In the genomic region with DNA sequence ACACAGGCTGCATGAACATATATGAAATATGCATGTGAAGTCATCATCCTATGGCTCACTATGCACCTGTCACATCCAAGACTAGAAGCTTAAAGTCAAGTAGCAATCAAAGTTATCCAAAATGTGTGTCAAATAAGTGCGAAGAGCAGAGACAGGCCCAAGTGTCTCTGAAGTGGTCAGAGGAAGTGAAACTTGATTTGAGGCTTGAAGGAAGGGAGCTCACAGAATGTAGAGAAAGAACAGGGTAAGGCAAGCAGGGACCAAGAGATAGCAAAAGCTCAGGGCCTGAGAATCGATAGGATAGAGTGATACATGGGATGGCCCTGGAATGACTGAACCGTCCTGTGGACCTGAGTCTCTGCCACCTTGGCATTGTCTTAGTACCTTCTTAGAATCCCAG, we compare ENCODE assay signal across 22 cellular contexts.
"Had no signal": no experiment of that assay in that cellular context is flagged by ENCODE, and none has a peak within 500 bp of the region (broad histone marks: within the 10 kb centered on the region; RNA-seq: fewer than 3 reads in every experiment).

No MANE protein-coding gene starts in this region.

- H3K9me3 Mint-ChIP-seq: activated CD4-positive, alpha-beta T cell treated with anti-CD3 and anti-CD28 coated beads, Interleukin-2, amount 10 ng/mL, durations not matched to agents 7 days and 5 days; activated T-cell treated with anti-CD3 and anti-CD28 coated beads, Interleukin-2, amount 50 U/mL, for 4 hours had no signal

- H3K9me3 ChIP-seq: breast epithelium, lower lobe of right lung, ovary, psoas muscle, upper lobe of left lung had no signal

- FAIRE-seq: astrocyte, endometrium, frontal cortex, keratinocyte had no signal

- H3K27ac ChIP-seq: breast epithelium, lower lobe of right lung, ovary, psoas muscle, upper lobe of left lung had no signal

- H3K4me3 ChIP-seq: breast epithelium, lower lobe of right lung, ovary, psoas muscle, upper lobe of left lung had no signal

- H3K4me3 Mint-ChIP-seq: activated CD4-positive, alpha-beta T cell treated with anti-CD3 and anti-CD28 coated beads, Interleukin-2, amount 10 ng/mL, durations not matched to agents 7 days and 5 days; activated naive CD4-positive, alpha-beta T cell treated with anti-CD3 and anti-CD28 coated beads, Interleukin-2, amount 50 U/mL, for 24 hours; activated T-cell treated with anti-CD3 and anti-CD28 coated beads, Interleukin-2, amount 50 U/mL, for 4 hours; natural killer cell; stimulated activated naive CD8-positive, alpha-beta T cell treated with anti-CD3 and anti-CD28 coated beads, Interleukin-15, amount 100 ng/mL, for 72 hours had no signal

- H3K36me3 ChIP-seq: breast epithelium, lower lobe of right lung, ovary, upper lobe of left lung had no signal

- H3K4me1 ChIP-seq: breast epithelium, lower lobe of right lung, psoas muscle, upper lobe of left lung had no signal

- ATAC-seq: activated CD4-positive, CD25-positive, alpha-beta regulatory T cell treated with anti-CD3 and anti-CD28 coated beads, Interleukin-2, amount 50 U/mL, for 24 hours; activated T-cell treated with anti-CD3 and anti-CD28 coated beads, Interleukin-2, amount 50 U/mL, for 4 hours; lower lobe of right lung; natural killer cell; psoas muscle; right cardiac atrium; stimulated activated naive CD8-positive, alpha-beta T cell treated with anti-CD3 and anti-CD28 coated beads, Interleukin-15, amount 100 ng/mL, for 72 hours had no signal

- H3K27me3 ChIP-seq: breast epithelium, ovary, upper lobe of left lung had no signal

- H3K36me3 Mint-ChIP-seq: activated naive CD4-positive, alpha-beta T cell treated with anti-CD3 and anti-CD28 coated beads, Interleukin-2, amount 50 U/mL, for 24 hours; natural killer cell had no signal

- H3K27ac Mint-ChIP-seq: activated CD4-positive, alpha-beta T cell treated with anti-CD3 and anti-CD28 coated beads, Interleukin-2, amount 10 ng/mL, durations not matched to agents 7 days and 5 days; activated naive CD4-positive, alpha-beta T cell treated with anti-CD3 and anti-CD28 coated beads, Interleukin-2, amount 50 U/mL, for 24 hours; natural killer cell; stimulated activated naive CD8-positive, alpha-beta T cell treated with anti-CD3 and anti-CD28 coated beads, Interleukin-15, amount 100 ng/mL, for 72 hours had no signal

- H3K27me3 Mint-ChIP-seq: activated CD4-positive, alpha-beta T cell treated with anti-CD3 and anti-CD28 coated beads, Interleukin-2, amount 10 ng/mL, durations not matched to agents 7 days and 5 days; activated naive CD4-positive, alpha-beta T cell treated with anti-CD3 and anti-CD28 coated beads, Interleukin-2, amount 50 U/mL, for 24 hours; stimulated activated naive CD8-positive, alpha-beta T cell treated with anti-CD3 and anti-CD28 coated beads, Interleukin-15, amount 100 ng/mL, for 72 hours had no signal

- DNase-seq: activated CD4-positive, alpha-beta T cell treated with anti-CD3 and anti-CD28 coated beads, Interleukin-2, amount 10 ng/mL, durations not matched to agents 7 days and 5 days; activated CD8-positive, alpha-beta memory T cell treated with anti-CD3 and anti-CD28 coated beads, Interleukin-2, amount 50 U/mL, for 4 hours; activated effector memory CD4-positive, alpha-beta T cell treated with Interleukin-2 at 50 U/mL for 16 hours; activated T-cell treated with anti-CD3 and anti-CD28 coated beads, Interleukin-2, amount 50 U/mL, for 4 hours; cerebellar nuclear complex; cortex of kidney; erythroblast; head of caudate nucleus; lower lobe of right lung; natural killer cell; ovary; psoas muscle; right cardiac atrium; stimulated activated naive CD8-positive, alpha-beta T cell treated with anti-CD3 and anti-CD28 coated beads, Interleukin-15, amount 100 ng/mL, for 72 hours; upper lobe of left lung had no signal

- H3K4me1 Mint-ChIP-seq: activated CD4-positive, alpha-beta T cell treated with anti-CD3 and anti-CD28 coated beads, Interleukin-2, amount 10 ng/mL, durations not matched to agents 7 days and 5 days; activated naive CD4-positive, alpha-beta T cell treated with anti-CD3 and anti-CD28 coated beads, Interleukin-2, amount 50 U/mL, for 24 hours; natural killer cell; stimulated activated naive CD8-positive, alpha-beta T cell treated with anti-CD3 and anti-CD28 coated beads, Interleukin-15, amount 100 ng/mL, for 72 hours had no signal
